1 cellular context compared by ENCODE assay signal in the genomic region with DNA sequence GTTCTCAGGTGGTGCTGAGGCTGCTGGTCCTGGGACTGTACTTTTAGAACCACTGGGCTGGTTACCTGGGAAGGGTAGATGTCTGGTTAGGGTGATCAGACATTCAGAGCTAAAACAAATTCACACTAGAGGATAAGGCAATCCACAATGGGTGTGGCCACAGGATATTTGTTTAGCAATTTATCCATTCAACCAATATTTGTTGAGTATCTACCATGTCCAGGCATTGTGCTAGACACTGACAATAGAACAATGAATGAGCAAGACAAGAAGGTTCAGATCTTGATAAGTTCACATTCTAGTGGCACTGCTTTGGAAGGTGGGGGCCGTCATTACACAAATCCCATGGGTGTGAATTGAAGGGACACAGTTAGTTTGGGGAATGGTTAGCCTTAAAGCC.
TF ChIP-seq lines count a peak whose summit lies in the region.

No MANE protein-coding gene starts in this region.

TF ChIP-seq in H1, 55 proteins besides CTCF, POLR2A, EP300 and RAD21 (continued from another document):
- no peak for TF ChIP-seq YY1 (IDR thresholded peaks at IDR 0.05; ENCODE audit: low read depth, low read length)
- no peak for TF ChIP-seq SP2 (IDR thresholded peaks at IDR 0.05; ENCODE audit: low read length)
- TF ChIP-seq ATF2 (IDR thresholded peaks at IDR 0.05; ENCODE audit: low read length), result no peak
- no peak for TF ChIP-seq CHD1 (IDR thresholded peaks at IDR 0.05; ENCODE audit: low read depth, low read length)
- TF ChIP-seq JUN (IDR thresholded peaks at IDR 0.05; ENCODE audit: low read depth, low read length), result no peak
- TF ChIP-seq KDM5A (IDR thresholded peaks at IDR 0.05; ENCODE audit: low read length), result no peak
